23 cellular contexts compared by ENCODE assay signal in the genomic region with DNA sequence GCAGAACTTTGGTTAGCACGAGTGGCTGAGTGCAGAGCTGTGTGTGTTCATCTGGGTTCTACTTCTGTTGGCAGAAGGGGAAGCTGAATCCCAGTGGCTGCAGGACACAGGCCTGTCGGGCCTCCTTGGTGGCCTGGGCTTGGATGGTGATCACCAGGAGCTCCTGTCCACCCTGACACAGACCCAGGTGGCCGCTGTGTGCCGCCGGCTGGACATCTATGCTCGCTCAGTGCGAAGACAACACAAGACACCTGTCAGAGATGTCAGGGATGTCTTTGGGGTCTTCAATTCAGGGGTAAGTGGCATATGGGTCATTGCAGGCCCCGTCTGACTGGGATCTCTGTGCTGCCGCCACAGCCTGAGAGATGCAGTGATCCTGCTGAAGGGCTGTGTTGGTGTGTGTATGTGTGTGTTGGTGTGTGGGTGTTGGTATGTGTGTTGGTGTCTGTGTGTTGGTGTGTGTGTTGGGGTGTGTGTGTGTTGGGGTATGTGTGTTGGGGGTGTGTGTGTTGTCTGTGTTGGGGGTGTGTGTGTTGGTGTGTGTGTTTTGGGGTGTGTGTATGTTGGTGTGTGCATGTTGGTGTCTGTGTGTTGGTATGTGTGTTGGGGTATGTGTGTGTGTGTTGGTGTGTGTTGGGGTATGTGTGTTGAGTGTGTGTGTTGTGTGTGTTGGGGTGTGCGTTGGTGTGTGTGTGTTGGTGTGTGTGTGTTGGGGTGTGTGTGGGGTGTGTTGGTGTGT. TPM values are rescaled to one million over a fixed set of nuclear protein-coding genes. Genes with fewer than 3 reads are reported as not detected.
DNase-seq lines count a peak whose midpoint lies in the region; ATAC-seq, FAIRE-seq and TF ChIP-seq lines count a peak whose summit lies in the region.
"Had no signal": no experiment of that assay in that cellular context is flagged by ENCODE, and none has a peak within 500 bp of the region (broad histone marks: within the 10 kb centered on the region; RNA-seq: fewer than 3 reads in every experiment).

No MANE protein-coding gene starts in this region.

- H4K5ac ChIP-seq in H1 (ENCODE audit: insufficient read length, low read depth, low read length): no peak overlapping the region

- H2AFZ ChIP-seq in H1 (ENCODE audit: low read length) (no peak overlapping the region), trophoblast cell (ENCODE audit: insufficient read depth, low read length, poor library complexity) (no peak overlapping the region)
- H2AFZ ChIP-seq: GM23338 had no signal

- H3K4ac ChIP-seq in H1 (replicated peaks; ENCODE audit: insufficient read length, low read depth, low read length): no peak overlapping the region
- no peak overlapping the region for H3K4ac ChIP-seq in trophoblast cell (ENCODE audit: low read depth, low read length)

- no peak overlapping the region for H3K27ac ChIP-seq in H1 (ENCODE audit: low read depth, low read length)
- H3K27ac ChIP-seq in trophoblast cell (ENCODE audit: low read depth, low read length): no peak overlapping the region
- H3K27ac ChIP-seq: BLaER1 had no signal

- H2AK5ac ChIP-seq in H1 (ENCODE audit: low read depth, low read length) (peak overlapping the region; percentile 30; the same call in 1 of the 2 replicates), trophoblast cell (ENCODE audit: low read length) (no peak overlapping the region)

- H3K4me1 ChIP-seq in H1 (replicated peaks in 1 of 4; ENCODE audit: control insufficient read depth in 3 of 4, insufficient read depth in 4 of 4, low read length in 3 of 4) (peaks cover 0 to 6% (median 2%) of the 10 kb centered on the region in 4 experiments; a peak in 3 of 7 replicates), trophoblast cell (ENCODE audit: control insufficient read depth in 1 of 2, insufficient read depth in 2 of 2, low read length in 2 of 2) (peaks cover 24 to 25% of the 10 kb centered on the region in 2 experiments)
- H3K4me1 ChIP-seq: BLaER1 had no signal

- H3K79me1 ChIP-seq in H1 (ENCODE audit: low read depth, low read length) (no peaks in the 10 kb centered on the region), trophoblast cell (ENCODE audit: low read length) (no peaks in the 10 kb centered on the region)

- H4K91ac ChIP-seq in H1 (replicated peaks; ENCODE audit: insufficient read length, low read length): no peak overlapping the region
- H4K91ac ChIP-seq in trophoblast cell (ENCODE audit: low read depth, low read length): peak overlapping the region; percentile 3

- H3K9me3 ChIP-seq in H1 (ENCODE audit: insufficient read depth in 2 of 2, low read depth in 1 of 2, low read length in 1 of 2): no peaks in the 10 kb centered on the region
- peaks cover 5% of the 10 kb centered on the region for H3K9me3 ChIP-seq in trophoblast cell (ENCODE audit: insufficient read depth, low read depth, low read length)
- H3K9me3 ChIP-seq: BLaER1 had no signal

- no peak overlapping the region for H3K4me3 ChIP-seq in H1 (ENCODE audit: extremely low read depth in 1 of 4, insufficient read depth in 2 of 4, low read depth in 3 of 4, low read length in 4 of 4)
- H3K4me3 ChIP-seq in trophoblast cell (ENCODE audit: low read depth, low read length): no peak overlapping the region
- H3K4me3 ChIP-seq: BLaER1, GM23338 had no signal

- WGBS in H1 (ENCODE audit: extremely low coverage in 1 of 2, insufficient coverage in 1 of 2, insufficient read length in 1 of 2, insufficient replicate concordance in 2 of 2, low coverage in 1 of 2, low lambda C conversion rate in 2 of 2, missing lambda C conversion rate in 1 of 2), 2 experiments: 77% methylated on average over 10 of the region's 10 CpGs; no CpG with 5 or more reads in 1 of the 2 experiments
- WGBS in trophoblast cell (ENCODE audit: extremely low coverage, insufficient coverage, insufficient read length): no CpG with 5 or more reads among the region's 10 CpGs

- no peak overlapping the region; a peak in 1 of 7 replicates for H3K9ac ChIP-seq in H1 (replicated peaks in 1 of 4; ENCODE audit: extremely low read depth in 1 of 4, low read depth in 3 of 4, low read length in 3 of 4)
- H3K9ac ChIP-seq in trophoblast cell (ENCODE audit: low read length): no peak overlapping the region
- H3K9ac ChIP-seq: BLaER1 had no signal

- no peak for TF ChIP-seq POLR2A in H1 (IDR thresholded peaks at IDR 0.05; ENCODE audit: control extremely low read depth in 1 of 2, low read depth in 2 of 2, low read length in 2 of 2)

- H3K36me3 ChIP-seq in H1 (ENCODE audit: control insufficient read depth in 2 of 4, insufficient read depth in 4 of 4, low read length in 3 of 4) (no peaks in the 10 kb centered on the region), trophoblast cell (ENCODE audit: control insufficient read depth in 1 of 2, insufficient read depth in 2 of 2, low read length in 2 of 2) (peaks cover 0 to 5% of the 10 kb centered on the region in 2 experiments)
- H3K36me3 ChIP-seq: BLaER1 had no signal

- H2BK20ac ChIP-seq in H1 (ENCODE audit: low read length): peak overlapping the region; percentile 69; the same call in 1 of the 2 replicates

- H3K27me3 ChIP-seq in H1 (replicated peaks in 1 of 4; ENCODE audit: control insufficient read depth in 3 of 4, extremely low read depth in 1 of 4, insufficient read depth in 3 of 4, low read length in 3 of 4) (no peaks in the 10 kb centered on the region), trophoblast cell (ENCODE audit: insufficient read depth, low read length) (no peaks in the 10 kb centered on the region)
- H3K27me3 ChIP-seq: BLaER1 had no signal

- FAIRE-seq in HTR-8/SVneo (lab: Jason Lieb, UNC): peak; percentile 99
- FAIRE-seq in H1 (lab: Jason Lieb, UNC): no peak
- FAIRE-seq: GM12892, GM18507 had no signal

- H4K20me1 ChIP-seq in H1 (replicated peaks in 1 of 2; ENCODE audit: control insufficient read depth in 1 of 2, insufficient read depth in 2 of 2, low read length in 2 of 2): no peaks in the 10 kb centered on the region
- H4K20me1 ChIP-seq: BLaER1 had no signal

- H2BK15ac ChIP-seq in H1 (ENCODE audit: low read length): no peak overlapping the region

- no peak overlapping the region for H2BK12ac ChIP-seq in H1 (ENCODE audit: low read depth, low read length)
- H2BK12ac ChIP-seq in trophoblast cell (ENCODE audit: low read length): no peak overlapping the region

- no peak overlapping the region for H4K8ac ChIP-seq in H1 (ENCODE audit: extremely low read depth, insufficient read depth, low read length)
- no peak overlapping the region for H4K8ac ChIP-seq in trophoblast cell (ENCODE audit: low read depth, low read length)

- CTCF ChIA-PET in H1 (lab: Charles Lee; ENCODE audit: partially characterized antibody): interaction anchor here (1.9 kb wide), 1 partner anchor 98 kb away, joined by 6 read pairs; no protein-coding TSS in a partner anchor

- no peak for TF ChIP-seq RAD21 in H1 (IDR thresholded peaks at IDR 0.05 in 1 of 2, conservative IDR thresholded peaks at IDR 0.05 in 1 of 2; ENCODE audit: low read depth in 2 of 2, low read length in 2 of 2)

- no peak overlapping the region for H3K4me2 ChIP-seq in H1 (ENCODE audit: insufficient read depth in 1 of 2, low read depth in 2 of 2, low read length in 2 of 2)
- no peak overlapping the region for H3K4me2 ChIP-seq in trophoblast cell (ENCODE audit: low read length)
- H3K4me2 ChIP-seq: BLaER1, GM23338 had no signal

- H3K18ac ChIP-seq in H1 (ENCODE audit: extremely low read depth, low read length) (no peak overlapping the region), trophoblast cell (ENCODE audit: low read length) (no peak overlapping the region)

- H4K12ac ChIP-seq in trophoblast cell (ENCODE audit: low read depth, low read length): no peak overlapping the region

- POLR2A ChIA-PET in H1 (lab: Charles Lee; ENCODE audit: partially characterized antibody): interaction anchor here (0.7 kb wide), 1 partner anchor 10 kb away, joined by 3 read pairs; no protein-coding TSS in a partner anchor

- no peak for TF ChIP-seq CTCF in H1 (IDR thresholded peaks at IDR 0.05; ENCODE audit: control extremely low read depth in 1 of 3, insufficient read depth in 1 of 3, low read depth in 1 of 3, low read length in 3 of 3)

- H3K79me2 ChIP-seq in H1 (ENCODE audit: control insufficient read depth in 1 of 2, insufficient read depth in 2 of 2, low read length in 2 of 2) (no peaks in the 10 kb centered on the region), trophoblast cell (ENCODE audit: control insufficient read depth, insufficient read depth, low read length, poor library complexity) (no peaks in the 10 kb centered on the region)

- H2BK5ac ChIP-seq in H1 (ENCODE audit: low read depth, low read length) (no peak overlapping the region; the same call in 1 of the 2 replicates), trophoblast cell (ENCODE audit: low read depth, low read length, poor library complexity) (no peak overlapping the region)

- peak overlapping the region; percentile 98 for H3K56ac ChIP-seq in H1 (replicated peaks; ENCODE audit: insufficient read length, low read depth, low read length)

- no peak overlapping the region for H3K14ac ChIP-seq in H1 (ENCODE audit: insufficient read length)
- H3K14ac ChIP-seq in trophoblast cell (ENCODE audit: low read length): no peak overlapping the region

- H2BK120ac ChIP-seq in H1 (replicated peaks; ENCODE audit: low read depth, low read length) (no peak overlapping the region), trophoblast cell (ENCODE audit: insufficient read depth, low read length, poor library complexity) (no peak overlapping the region)

- H3K23ac ChIP-seq in H1 (ENCODE audit: insufficient read length): no peak overlapping the region
- H3K23ac ChIP-seq in trophoblast cell (ENCODE audit: low read length): no peak overlapping the region

- TF ChIP-seq EP300 in H1 (IDR thresholded peaks at IDR 0.05; ENCODE audit: borderline replicate concordance in 1 of 2, low read depth in 2 of 2, low read length in 2 of 2): no peak

- no peak for ATAC-seq in HG03108 (IDR thresholded peaks at IDR 0.05; ENCODE audit: unreplicated experiment)
- ATAC-seq: GM23338, HCT116 had no signal

- no peak for DNase-seq in HTR-8/SVneo (ENCODE audit: insufficient read length, low spot score)
- no peak for DNase-seq in H1 (ENCODE audit: low read depth in 1 of 2, low spot score in 2 of 2)
- DNase-seq in trophoblast cell: no peak
- no peak for DNase-seq in NOMO-1 treated with dmso at 0.1 percent for 144 hours (lab: John Stamatoyannopoulos, UW; ENCODE audit: unreplicated experiment)
- no peak for DNase-seq in SHP77 treated with DMSO at 0.1 percent for 48 hours (lab: John Stamatoyannopoulos, UW)
- DNase-seq: CD4-positive, alpha-beta memory T cell; DMS153; DMS79; GDM1; H7; KG1 had no signal

- peaks cover 6% of the 10 kb centered on the region; the same call in 1 of the 2 replicates for H3K23me2 ChIP-seq in H1 (ENCODE audit: low read depth, low read length)

RNA-seq across cellular contexts. Expression of a gene that starts 25.5 kb away (rescaled TPM):
- total RNA-seq in H1 (2021; fragmentation: NEBNext Ultra II Directional; extraction: Animal tissue kit (Norgen Biotek cat#: 25700)): 0.74 and 0.86 TPM in 2 replicates
- polyA plus RNA-seq in H1 (2011; rRNA removed): 0.69 and 1.4 TPM in 2 replicates
- 0.94 TPM for polyA plus RNA-seq in H1 (2011; cell fraction: cytosol; rRNA removed)
- polyA plus RNA-seq in H1 (2011; cell fraction: nucleus; rRNA removed): 2.7 TPM
- polyA plus RNA-seq in H1 (2012, experiment 1 of 2): 1.0 to 1.5 TPM (median 1.2 TPM) in 4 replicates
- 0.77 TPM for polyA plus RNA-seq in H1 (2012, experiment 2 of 2)
- 0.45 TPM for polyA plus RNA-seq in H1 (2013, experiment 1 of 2)
- polyA plus RNA-seq in H1 (2013, experiment 2 of 2): 0.42 TPM
- 0.44 and 0.71 TPM in 2 replicates for polyA minus RNA-seq in H1 (2011; rRNA and poly(A)+ RNA removed)
- not detected for polyA minus RNA-seq in H1 (2011; cell fraction: cytosol; rRNA and poly(A)+ RNA removed)
- 0.40 TPM for polyA minus RNA-seq in H1 (2011; cell fraction: nucleus; rRNA and poly(A)+ RNA removed)
- polyA plus RNA-seq in trophoblast cell (2013): 5.5 and 5.7 TPM in 2 replicates
- total RNA-seq: A673; CD4-positive, alpha-beta memory T cell; Daoy; HT-29 had no signal
- polyA plus RNA-seq: AG04450; CD14-positive monocyte; CD4-positive, alpha-beta memory T cell; GM23338; IgD-negative memory B cell had no signal

RNA-seq across cellular contexts. Expression of a gene that starts 46.1 kb away (rescaled TPM):
- not detected in 2 replicates for total RNA-seq in H1 (2021; fragmentation: NEBNext Ultra II Directional; extraction: Animal tissue kit (Norgen Biotek cat#: 25700))
- polyA plus RNA-seq in H1 (2011; rRNA removed): not detected in 2 replicates
- not detected for polyA plus RNA-seq in H1 (2011; cell fraction: cytosol; rRNA removed)
- polyA plus RNA-seq in H1 (2011; cell fraction: nucleus; rRNA removed): not detected
- not detected in 4 replicates for polyA plus RNA-seq in H1 (2012, experiment 1 of 2)
- polyA plus RNA-seq in H1 (2012, experiment 2 of 2): not detected
- polyA plus RNA-seq in H1 (2013, experiment 1 of 2): not detected
- not detected for polyA plus RNA-seq in H1 (2013, experiment 2 of 2)
- not detected in 2 replicates for polyA minus RNA-seq in H1 (2011; rRNA and poly(A)+ RNA removed)
- not detected for polyA minus RNA-seq in H1 (2011; cell fraction: cytosol; rRNA and poly(A)+ RNA removed)
- polyA minus RNA-seq in H1 (2011; cell fraction: nucleus; rRNA and poly(A)+ RNA removed): not detected
- polyA plus RNA-seq in trophoblast cell (2013): not detected in 2 replicates
- total RNA-seq: A673; CD4-positive, alpha-beta memory T cell; Daoy; GM23338; H7; HT-29 had no signal
- polyA plus RNA-seq: AG04450; CD14-positive monocyte; CD4-positive, alpha-beta memory T cell; GM23338; IgD-negative memory B cell had no signal
